ENCODE assay signal across 1 cellular context in the genomic region with DNA sequence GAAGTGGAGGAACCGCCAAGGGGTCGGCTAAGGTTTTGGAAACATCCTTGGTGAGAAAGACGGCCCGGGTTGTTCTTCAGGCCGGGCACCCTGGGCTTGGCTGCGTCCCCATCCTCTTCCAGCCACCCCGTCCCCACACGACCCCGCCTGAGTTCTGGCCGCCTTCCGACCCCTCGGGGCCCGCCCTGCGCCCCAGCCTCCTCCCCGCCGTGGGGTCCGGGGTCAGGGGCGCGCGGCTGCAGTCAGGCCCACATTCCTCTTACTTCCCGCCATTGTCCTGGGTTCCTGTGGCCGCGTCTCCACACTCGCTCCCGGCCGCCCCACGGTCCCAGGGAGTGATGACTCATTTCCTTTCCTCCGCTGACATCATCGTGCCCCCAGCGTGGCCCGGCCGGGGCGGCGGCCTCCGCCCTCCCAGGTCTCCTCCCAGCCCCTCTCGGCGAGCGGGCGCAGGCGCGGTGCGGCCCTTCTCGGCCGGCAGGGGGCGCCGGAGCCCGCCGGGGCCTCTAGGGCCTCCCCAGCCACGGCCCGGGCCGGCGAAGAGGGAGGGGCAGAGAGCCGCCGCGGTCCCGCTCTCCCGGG.
TF ChIP-seq lines count a peak whose summit lies in the region.

No MANE protein-coding gene starts in this region.

TF ChIP-seq in HepG2, 621 proteins besides CTCF, POLR2A, EP300 and RAD21 (continued from another document and continues in another):
- TF ChIP-seq, protein P1, sequence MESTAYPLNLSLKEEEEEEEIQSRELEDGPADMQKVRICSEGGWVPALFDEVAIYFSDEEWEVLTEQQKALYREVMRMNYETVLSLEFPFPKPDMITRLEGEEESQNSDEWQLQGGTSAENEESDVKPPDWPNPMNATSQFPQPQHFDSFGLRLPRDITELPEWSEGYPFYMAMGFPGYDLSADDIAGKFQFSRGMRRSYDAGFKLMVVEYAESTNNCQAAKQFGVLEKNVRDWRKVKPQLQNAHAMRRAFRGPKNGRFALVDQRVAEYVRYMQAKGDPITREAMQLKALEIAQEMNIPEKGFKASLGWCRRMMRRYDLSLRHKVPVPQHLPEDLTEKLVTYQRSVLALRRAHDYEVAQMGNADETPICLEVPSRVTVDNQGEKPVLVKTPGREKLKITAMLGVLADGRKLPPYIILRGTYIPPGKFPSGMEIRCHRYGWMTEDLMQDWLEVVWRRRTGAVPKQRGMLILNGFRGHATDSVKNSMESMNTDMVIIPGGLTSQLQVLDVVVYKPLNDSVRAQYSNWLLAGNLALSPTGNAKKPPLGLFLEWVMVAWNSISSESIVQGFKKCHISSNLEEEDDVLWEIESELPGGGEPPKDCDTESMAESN (CRISPR knock-in tag; conservative IDR thresholded peaks at IDR 0.05): no peak; the same call in 1 of the 2 replicates
- TF ChIP-seq ZNF790 (CRISPR knock-in tag; IDR thresholded peaks at IDR 0.05; ENCODE audit: borderline replicate concordance) (peak; percentile 88), RFX1 (IDR thresholded peaks at IDR 0.05) (no peak), ZFP62 (CRISPR knock-in tag; IDR thresholded peaks at IDR 0.05) (no peak), RBM39 (IDR thresholded peaks at IDR 0.05; ENCODE audit: low read depth, low read length, poor library complexity, severe bottlenecking) (no peak), RFX5 (IDR thresholded peaks at IDR 0.05; ENCODE audit: low read depth, low read length) (no peak), ZNF326 (CRISPR knock-in tag; IDR thresholded peaks at IDR 0.05; ENCODE audit: borderline replicate concordance) (no peak), SATB2 (CRISPR knock-in tag; IDR thresholded peaks at IDR 0.05) (0 out of 2 replicates have a peak, but pooled peaks have one; percentile 16), EHMT2 (IDR thresholded peaks at IDR 0.05; ENCODE audit: borderline replicate concordance, low read depth, low read length) (no peak), NCOA1 (CRISPR knock-in tag; IDR thresholded peaks at IDR 0.05) (no peak), FOXM1 (CRISPR knock-in tag; IDR thresholded peaks at IDR 0.05) (no peak), TEAD3 (CRISPR knock-in tag; optimal IDR thresholded peaks at IDR 0.05; ENCODE audit: borderline replicate concordance) (peak; percentile 37), ZNF337 (CRISPR knock-in tag; IDR thresholded peaks at IDR 0.05; ENCODE audit: borderline replicate concordance, low read depth) (no peak), ZNF296 (CRISPR knock-in tag; conservative IDR thresholded peaks at IDR 0.05) (no peak), ELF4 (CRISPR knock-in tag; IDR thresholded peaks at IDR 0.05; ENCODE audit: borderline replicate concordance) (no peak), ZNF773 (CRISPR knock-in tag; IDR thresholded peaks at IDR 0.05; ENCODE audit: borderline replicate concordance) (no peak), FOXJ3 (CRISPR knock-in tag; IDR thresholded peaks at IDR 0.05; ENCODE audit: borderline replicate concordance) (no peak), ZNF333 (CRISPR knock-in tag; IDR thresholded peaks at IDR 0.05; ENCODE audit: borderline replicate concordance) (no peak), RORA (CRISPR knock-in tag; IDR thresholded peaks at IDR 0.05) (0 out of 2 replicates have a peak, but pooled peaks have one; percentile 39), ZKSCAN1 (IDR thresholded peaks at IDR 0.05; ENCODE audit: low read length) (no peak), HOXA9 (CRISPR knock-in tag; IDR thresholded peaks at IDR 0.05; ENCODE audit: borderline replicate concordance) (no peak), SMYD3 (CRISPR knock-in tag; IDR thresholded peaks at IDR 0.05) (no peak), MBNL3 (CRISPR knock-in tag; conservative IDR thresholded peaks at IDR 0.05) (no peak), SP2 (CRISPR knock-in tag; IDR thresholded peaks at IDR 0.05) (no peak), MEF2D (CRISPR knock-in tag; IDR thresholded peaks at IDR 0.05) (no peak), HNRNPL (IDR thresholded peaks at IDR 0.05; ENCODE audit: low read depth, low read length) (no peak), AHR (CRISPR knock-in tag; IDR thresholded peaks at IDR 0.05) (no peak; the same call in 1 of the 2 replicates), MXD4 (CRISPR knock-in tag; IDR thresholded peaks at IDR 0.05) (0 out of 2 replicates have a peak, but pooled peaks have one; percentile 14), SRSF9 (IDR thresholded peaks at IDR 0.05; ENCODE audit: borderline replicate concordance, insufficient read depth, low read depth, low read length, poor library complexity, severe bottlenecking) (no peak), ZNF781 (CRISPR knock-in tag; IDR thresholded peaks at IDR 0.05; ENCODE audit: borderline replicate concordance, not compliant biosample characterization) (no peak), ZNF207 (IDR thresholded peaks at IDR 0.05; ENCODE audit: borderline replicate concordance) (no peak), U2AF1 (optimal IDR thresholded peaks at IDR 0.05; ENCODE audit: low read depth, low read length) (no peak), ZBTB20 (CRISPR knock-in tag; IDR thresholded peaks at IDR 0.05; ENCODE audit: borderline replicate concordance, low read depth) (no peak)
- TF ChIP-seq, protein P2, sequence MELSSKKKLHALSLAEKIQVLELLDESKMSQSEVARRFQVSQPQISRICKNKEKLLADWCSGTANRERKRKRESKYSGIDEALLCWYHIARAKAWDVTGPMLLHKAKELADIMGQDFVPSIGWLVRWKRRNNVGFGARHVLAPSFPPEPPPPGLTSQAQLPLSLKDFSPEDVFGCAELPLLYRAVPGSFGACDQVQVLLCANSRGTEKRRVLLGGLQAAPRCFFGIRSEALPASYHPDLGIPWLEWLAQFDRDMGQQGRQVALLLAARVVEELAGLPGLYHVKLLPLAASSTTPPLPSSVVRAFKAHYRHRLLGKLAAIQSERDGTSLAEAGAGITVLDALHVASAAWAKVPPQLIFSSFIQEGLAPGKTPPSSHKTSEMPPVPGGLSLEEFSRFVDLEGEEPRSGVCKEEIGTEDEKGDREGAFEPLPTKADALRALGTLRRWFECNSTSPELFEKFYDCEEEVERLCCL (CRISPR knock-in tag; IDR thresholded peaks at IDR 0.05; ENCODE audit: borderline replicate concordance): no peak
- TF ChIP-seq, protein P3, sequence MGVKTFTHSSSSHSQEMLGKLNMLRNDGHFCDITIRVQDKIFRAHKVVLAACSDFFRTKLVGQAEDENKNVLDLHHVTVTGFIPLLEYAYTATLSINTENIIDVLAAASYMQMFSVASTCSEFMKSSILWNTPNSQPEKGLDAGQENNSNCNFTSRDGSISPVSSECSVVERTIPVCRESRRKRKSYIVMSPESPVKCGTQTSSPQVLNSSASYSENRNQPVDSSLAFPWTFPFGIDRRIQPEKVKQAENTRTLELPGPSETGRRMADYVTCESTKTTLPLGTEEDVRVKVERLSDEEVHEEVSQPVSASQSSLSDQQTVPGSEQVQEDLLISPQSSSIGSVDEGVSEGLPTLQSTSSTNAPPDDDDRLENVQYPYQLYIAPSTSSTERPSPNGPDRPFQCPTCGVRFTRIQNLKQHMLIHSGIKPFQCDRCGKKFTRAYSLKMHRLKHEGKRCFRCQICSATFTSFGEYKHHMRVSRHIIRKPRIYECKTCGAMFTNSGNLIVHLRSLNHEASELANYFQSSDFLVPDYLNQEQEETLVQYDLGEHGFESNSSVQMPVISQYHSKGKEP (CRISPR knock-in tag; IDR thresholded peaks at IDR 0.05): no peak
- TF ChIP-seq, protein P4, sequence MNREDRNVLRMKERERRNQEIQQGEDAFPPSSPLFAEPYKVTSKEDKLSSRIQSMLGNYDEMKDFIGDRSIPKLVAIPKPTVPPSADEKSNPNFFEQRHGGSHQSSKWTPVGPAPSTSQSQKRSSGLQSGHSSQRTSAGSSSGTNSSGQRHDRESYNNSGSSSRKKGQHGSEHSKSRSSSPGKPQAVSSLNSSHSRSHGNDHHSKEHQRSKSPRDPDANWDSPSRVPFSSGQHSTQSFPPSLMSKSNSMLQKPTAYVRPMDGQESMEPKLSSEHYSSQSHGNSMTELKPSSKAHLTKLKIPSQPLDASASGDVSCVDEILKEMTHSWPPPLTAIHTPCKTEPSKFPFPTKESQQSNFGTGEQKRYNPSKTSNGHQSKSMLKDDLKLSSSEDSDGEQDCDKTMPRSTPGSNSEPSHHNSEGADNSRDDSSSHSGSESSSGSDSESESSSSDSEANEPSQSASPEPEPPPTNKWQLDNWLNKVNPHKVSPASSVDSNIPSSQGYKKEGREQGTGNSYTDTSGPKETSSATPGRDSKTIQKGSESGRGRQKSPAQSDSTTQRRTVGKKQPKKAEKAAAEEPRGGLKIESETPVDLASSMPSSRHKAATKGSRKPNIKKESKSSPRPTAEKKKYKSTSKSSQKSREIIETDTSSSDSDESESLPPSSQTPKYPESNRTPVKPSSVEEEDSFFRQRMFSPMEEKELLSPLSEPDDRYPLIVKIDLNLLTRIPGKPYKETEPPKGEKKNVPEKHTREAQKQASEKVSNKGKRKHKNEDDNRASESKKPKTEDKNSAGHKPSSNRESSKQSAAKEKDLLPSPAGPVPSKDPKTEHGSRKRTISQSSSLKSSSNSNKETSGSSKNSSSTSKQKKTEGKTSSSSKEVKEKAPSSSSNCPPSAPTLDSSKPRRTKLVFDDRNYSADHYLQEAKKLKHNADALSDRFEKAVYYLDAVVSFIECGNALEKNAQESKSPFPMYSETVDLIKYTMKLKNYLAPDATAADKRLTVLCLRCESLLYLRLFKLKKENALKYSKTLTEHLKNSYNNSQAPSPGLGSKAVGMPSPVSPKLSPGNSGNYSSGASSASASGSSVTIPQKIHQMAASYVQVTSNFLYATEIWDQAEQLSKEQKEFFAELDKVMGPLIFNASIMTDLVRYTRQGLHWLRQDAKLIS (CRISPR knock-in tag; IDR thresholded peaks at IDR 0.05): no peak
- TF ChIP-seq, protein P5, sequence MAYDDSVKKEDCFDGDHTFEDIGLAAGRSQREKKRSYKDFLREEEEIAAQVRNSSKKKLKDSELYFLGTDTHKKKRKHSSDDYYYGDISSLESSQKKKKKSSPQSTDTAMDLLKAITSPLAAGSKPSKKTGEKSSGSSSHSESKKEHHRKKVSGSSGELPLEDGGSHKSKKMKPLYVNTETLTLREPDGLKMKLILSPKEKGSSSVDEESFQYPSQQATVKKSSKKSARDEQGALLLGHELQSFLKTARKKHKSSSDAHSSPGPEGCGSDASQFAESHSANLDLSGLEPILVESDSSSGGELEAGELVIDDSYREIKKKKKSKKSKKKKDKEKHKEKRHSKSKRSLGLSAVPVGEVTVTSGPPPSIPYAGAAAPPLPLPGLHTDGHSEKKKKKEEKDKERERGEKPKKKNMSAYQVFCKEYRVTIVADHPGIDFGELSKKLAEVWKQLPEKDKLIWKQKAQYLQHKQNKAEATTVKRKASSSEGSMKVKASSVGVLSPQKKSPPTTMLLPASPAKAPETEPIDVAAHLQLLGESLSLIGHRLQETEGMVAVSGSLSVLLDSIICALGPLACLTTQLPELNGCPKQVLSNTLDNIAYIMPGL (CRISPR knock-in tag; IDR thresholded peaks at IDR 0.05; ENCODE audit: borderline replicate concordance in 1 of 2, low read depth in 1 of 2): peak; percentile 46 to 68; a peak in 2 of 4 replicates
- TF ChIP-seq, protein P6, sequence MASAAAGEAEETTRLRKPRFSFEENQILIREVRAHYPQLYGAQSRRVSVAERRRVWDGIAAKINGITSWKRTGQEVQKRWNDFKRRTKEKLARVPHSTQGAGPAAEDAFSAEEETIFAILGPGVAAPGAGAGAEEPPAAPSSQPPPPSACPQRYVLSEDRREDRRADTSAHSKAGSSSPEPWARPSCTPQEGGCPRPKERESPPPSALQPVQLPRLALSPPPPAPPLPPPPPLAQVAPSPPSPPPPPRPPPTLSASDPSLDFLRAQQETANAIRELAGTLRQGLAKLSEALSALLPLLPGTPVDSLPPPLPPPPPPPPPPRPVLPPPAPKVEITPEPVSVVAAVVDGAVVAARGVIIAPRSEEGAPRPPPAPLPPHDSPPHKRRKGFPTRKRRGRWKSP (CRISPR knock-in tag; IDR thresholded peaks at IDR 0.05): 0 out of 2 replicates have a peak, but pooled peaks have one; percentile 56
- TF ChIP-seq, protein P7, sequence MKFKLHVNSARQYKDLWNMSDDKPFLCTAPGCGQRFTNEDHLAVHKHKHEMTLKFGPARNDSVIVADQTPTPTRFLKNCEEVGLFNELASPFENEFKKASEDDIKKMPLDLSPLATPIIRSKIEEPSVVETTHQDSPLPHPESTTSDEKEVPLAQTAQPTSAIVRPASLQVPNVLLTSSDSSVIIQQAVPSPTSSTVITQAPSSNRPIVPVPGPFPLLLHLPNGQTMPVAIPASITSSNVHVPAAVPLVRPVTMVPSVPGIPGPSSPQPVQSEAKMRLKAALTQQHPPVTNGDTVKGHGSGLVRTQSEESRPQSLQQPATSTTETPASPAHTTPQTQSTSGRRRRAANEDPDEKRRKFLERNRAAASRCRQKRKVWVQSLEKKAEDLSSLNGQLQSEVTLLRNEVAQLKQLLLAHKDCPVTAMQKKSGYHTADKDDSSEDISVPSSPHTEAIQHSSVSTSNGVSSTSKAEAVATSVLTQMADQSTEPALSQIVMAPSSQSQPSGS (CRISPR knock-in tag; IDR thresholded peaks at IDR 0.05): peak; percentile 98
- TF ChIP-seq, protein P8, sequence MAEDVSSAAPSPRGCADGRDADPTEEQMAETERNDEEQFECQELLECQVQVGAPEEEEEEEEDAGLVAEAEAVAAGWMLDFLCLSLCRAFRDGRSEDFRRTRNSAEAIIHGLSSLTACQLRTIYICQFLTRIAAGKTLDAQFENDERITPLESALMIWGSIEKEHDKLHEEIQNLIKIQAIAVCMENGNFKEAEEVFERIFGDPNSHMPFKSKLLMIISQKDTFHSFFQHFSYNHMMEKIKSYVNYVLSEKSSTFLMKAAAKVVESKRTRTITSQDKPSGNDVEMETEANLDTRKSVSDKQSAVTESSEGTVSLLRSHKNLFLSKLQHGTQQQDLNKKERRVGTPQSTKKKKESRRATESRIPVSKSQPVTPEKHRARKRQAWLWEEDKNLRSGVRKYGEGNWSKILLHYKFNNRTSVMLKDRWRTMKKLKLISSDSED (CRISPR knock-in tag; IDR thresholded peaks at IDR 0.05): no peak
- TF ChIP-seq, protein P9, sequence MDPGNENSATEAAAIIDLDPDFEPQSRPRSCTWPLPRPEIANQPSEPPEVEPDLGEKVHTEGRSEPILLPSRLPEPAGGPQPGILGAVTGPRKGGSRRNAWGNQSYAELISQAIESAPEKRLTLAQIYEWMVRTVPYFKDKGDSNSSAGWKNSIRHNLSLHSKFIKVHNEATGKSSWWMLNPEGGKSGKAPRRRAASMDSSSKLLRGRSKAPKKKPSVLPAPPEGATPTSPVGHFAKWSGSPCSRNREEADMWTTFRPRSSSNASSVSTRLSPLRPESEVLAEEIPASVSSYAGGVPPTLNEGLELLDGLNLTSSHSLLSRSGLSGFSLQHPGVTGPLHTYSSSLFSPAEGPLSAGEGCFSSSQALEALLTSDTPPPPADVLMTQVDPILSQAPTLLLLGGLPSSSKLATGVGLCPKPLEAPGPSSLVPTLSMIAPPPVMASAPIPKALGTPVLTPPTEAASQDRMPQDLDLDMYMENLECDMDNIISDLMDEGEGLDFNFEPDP (CRISPR knock-in tag; conservative IDR thresholded peaks at IDR 0.05): no peak
- TF ChIP-seq, protein P10, sequence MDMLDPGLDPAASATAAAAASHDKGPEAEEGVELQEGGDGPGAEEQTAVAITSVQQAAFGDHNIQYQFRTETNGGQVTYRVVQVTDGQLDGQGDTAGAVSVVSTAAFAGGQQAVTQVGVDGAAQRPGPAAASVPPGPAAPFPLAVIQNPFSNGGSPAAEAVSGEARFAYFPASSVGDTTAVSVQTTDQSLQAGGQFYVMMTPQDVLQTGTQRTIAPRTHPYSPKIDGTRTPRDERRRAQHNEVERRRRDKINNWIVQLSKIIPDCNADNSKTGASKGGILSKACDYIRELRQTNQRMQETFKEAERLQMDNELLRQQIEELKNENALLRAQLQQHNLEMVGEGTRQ (IDR thresholded peaks at IDR 0.05; ENCODE audit: low read depth, low read length): no peak
- TF ChIP-seq, protein P10 (CRISPR knock-in tag; IDR thresholded peaks at IDR 0.05; ENCODE audit: borderline replicate concordance): no peak
